Comparison of ENCODE assay signal across 8 cellular contexts in the genomic region with DNA sequence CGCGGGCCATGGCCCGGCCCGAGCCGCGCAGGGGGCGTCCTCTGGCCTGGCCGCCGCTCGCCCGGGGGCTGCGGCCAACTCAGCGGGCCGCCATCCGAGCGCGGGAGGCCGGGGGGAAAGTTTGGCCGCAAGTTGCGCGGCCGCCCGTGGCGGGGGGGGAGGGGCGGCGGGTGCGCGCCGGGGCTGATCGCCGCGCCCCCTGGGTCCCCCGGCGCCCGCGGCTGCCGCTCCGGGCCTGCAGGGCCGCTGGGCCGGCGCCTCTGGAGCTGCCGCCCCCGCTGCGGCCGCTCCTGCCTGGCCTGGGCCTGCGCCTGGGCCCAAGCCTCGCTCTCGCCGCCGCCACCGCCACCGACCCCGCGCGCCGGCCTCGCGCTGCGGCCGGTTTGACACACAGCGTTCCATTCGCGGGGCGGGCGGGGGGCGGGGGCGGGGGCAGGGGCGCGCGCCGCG. TPM values are rescaled to one million over a fixed set of nuclear protein-coding genes. Genes with fewer than 3 reads are reported as not detected.
DNase-seq lines count a peak whose midpoint lies in the region; ATAC-seq and TF ChIP-seq lines count a peak whose summit lies in the region.

NR2F6 (minus strand) TSS at position 385 of the 450 bp plus-strand sequence. CDS start 699 bp downstream, outside the sequence.

- H3K9me3 ChIP-seq in HCT116 (ENCODE audit: control insufficient read depth in 1 of 2, insufficient read depth in 1 of 2, low read depth in 1 of 2, low read length in 2 of 2): no peaks in the 10 kb centered on the region

- peaks cover 50 to 73% of the 10 kb centered on the region in 2 experiments for H3K4me1 ChIP-seq in HCT116 (ENCODE audit: control insufficient read depth in 1 of 2, insufficient read depth in 2 of 2, low read length in 2 of 2)

- ATAC-seq in HCT116: peak; percentile 4
- peak; percentile 23 to 25 for ATAC-seq in activated T-cell treated with anti-CD3 and anti-CD28 coated beads, Interleukin-2, amount 50 U/mL, for 72 hours (replicated peaks in 1 of 2)
- no peak for ATAC-seq in left cardiac atrium

- peaks cover 0 to under 1% of the 10 kb centered on the region in 2 experiments; a peak in 1 of 4 replicates for H3K36me3 ChIP-seq in HCT116 (ENCODE audit: control insufficient read depth in 1 of 2, insufficient read depth in 2 of 2, low read length in 2 of 2)

- no peaks in the 10 kb centered on the region for H3K27me3 ChIP-seq in HCT116 (ENCODE audit: insufficient read depth, low read length)

- peak within 1 kb of the TSS; percentile 99 for H3K4me2 ChIP-seq in HCT116 (ENCODE audit: low read length)

- TF ChIP-seq POLR2A in HCT116 (IDR thresholded peaks at IDR 0.05; ENCODE audit: borderline replicate concordance, extremely low read depth, insufficient read depth, insufficient read length): no peak

- H3K9me2 ChIP-seq in HCT116 (ENCODE audit: insufficient read depth): no peaks in the 10 kb centered on the region

- H3K36me3 Mint-ChIP-seq in activated T-cell treated with anti-CD3 and anti-CD28 coated beads, Interleukin-2, amount 50 U/mL, for 72 hours (ENCODE audit: insufficient read depth in 2 of 2): no peaks in the 10 kb centered on the region

- peaks cover 9% of the 10 kb centered on the region for H3K27me3 Mint-ChIP-seq in activated T-cell treated with anti-CD3 and anti-CD28 coated beads, Interleukin-2, amount 50 U/mL, for 72 hours (ENCODE audit: low read depth)

- H3K79me2 ChIP-seq in HCT116 (ENCODE audit: insufficient read depth, low read length): peaks cover 42% of the 10 kb centered on the region

- POLR2A ChIA-PET in HCT116 (lab: Charles Lee): no interaction called here

- peak within 1 kb of the TSS; percentile 90 to 93 for H3K4me3 Mint-ChIP-seq in activated T-cell treated with anti-CD3 and anti-CD28 coated beads, Interleukin-2, amount 50 U/mL, for 72 hours

- H4K20me1 ChIP-seq in HCT116 (ENCODE audit: insufficient read depth): no peaks in the 10 kb centered on the region

- intact Hi-C loops in HCT116 (cut with micrococcal nuclease) (no loop called here), left cardiac atrium (cut with DNase I) (no loop called here)

- TF ChIP-seq RAD21 in HCT116 (IDR thresholded peaks at IDR 0.05; ENCODE audit: low read depth): no peak

- peak within 1 kb of the TSS; percentile 86 for H3K9ac ChIP-seq in HCT116 (ENCODE audit: low read length)

- H3K4me1 Mint-ChIP-seq in activated T-cell treated with anti-CD3 and anti-CD28 coated beads, Interleukin-2, amount 50 U/mL, for 72 hours (ENCODE audit: low read depth): peaks cover 10% of the 10 kb centered on the region

- H2AFZ ChIP-seq in HCT116 (ENCODE audit: low read depth, low read length, poor library complexity, severe bottlenecking): no peak within 1 kb of the TSS

- BruUV-seq in HCT116 (replicated peaks; lab: Mats Ljungman, UMichigan): no TSS peak

- no peaks in the 10 kb centered on the region for H3K9me3 Mint-ChIP-seq in activated T-cell treated with anti-CD3 and anti-CD28 coated beads, Interleukin-2, amount 50 U/mL, for 72 hours

- DNase-seq in AG10803 (ENCODE audit: low read depth): no peak
- no peak for DNase-seq in HCT116 (ENCODE audit: low read depth, low spot score)
- DNase-seq in activated T-cell treated with anti-CD3 and anti-CD28 coated beads, Interleukin-2, amount 50 U/mL, for 72 hours: no peak
- no peak for DNase-seq in left cardiac atrium
- no peak for DNase-seq in retinal pigment epithelial cell (ENCODE audit: low read depth)
- DNase-seq in glomerular visceral epithelial cell (ENCODE audit: extremely low spot score): no peak
- no peak for DNase-seq in 8988T
- no peak for DNase-seq in DMS 273 treated with DMSO at 0.1 percent for 48 hours (lab: John Stamatoyannopoulos, UW)

- H3K27ac Mint-ChIP-seq in activated T-cell treated with anti-CD3 and anti-CD28 coated beads, Interleukin-2, amount 50 U/mL, for 72 hours: no peak within 1 kb of the TSS

- H3K27ac ChIP-seq in HCT116 (ENCODE audit: low read depth, low read length): peak within 1 kb of the TSS; percentile 91

- peak within 1 kb of the TSS; percentile 89 for H3K4me3 ChIP-seq in AG10803 (ENCODE audit: low read length)
- H3K4me3 ChIP-seq in HCT116 (replicated peaks in 1 of 2; ENCODE audit: low read depth in 1 of 2, low read length in 2 of 2): peak within 1 kb of the TSS; percentile 87 to 94
- peak within 1 kb of the TSS; percentile 65 for H3K4me3 ChIP-seq in retinal pigment epithelial cell (ENCODE audit: low read length)

- CTCF ChIA-PET in HCT116 (lab: Charles Lee): no interaction called here

- RAD21 ChIA-PET in HCT116 (lab: Charles Lee; ENCODE audit: low non-redundant PET in 1 of 2, low total read pairs in 2 of 2, uncharacterized antibody in 2 of 2, unreplicated experiment in 2 of 2): no interaction called here

- no peak for TF ChIP-seq CTCF in AG10803 (conservative IDR thresholded peaks at IDR 0.05; ENCODE audit: low read length)
- TF ChIP-seq CTCF in HCT116 (IDR thresholded peaks at IDR 0.05 in 2 of 3, conservative IDR thresholded peaks at IDR 0.05 in 1 of 3; ENCODE audit: borderline replicate concordance in 1 of 3, insufficient read depth in 1 of 3, low read depth in 2 of 3, low read length in 2 of 3): no peak
- no peak for TF ChIP-seq CTCF in retinal pigment epithelial cell (conservative IDR thresholded peaks at IDR 0.05; ENCODE audit: low read depth, low read length)

TF ChIP-seq in HCT116, 20 proteins besides CTCF, POLR2A, EP300 and RAD21:
- peak; percentile 64 for TF ChIP-seq ZFX (IDR thresholded peaks at IDR 0.05)
- no peak for TF ChIP-seq EGR1 (IDR thresholded peaks at IDR 0.05; ENCODE audit: low read depth)
- TF ChIP-seq POLR2AphosphoS5 (IDR thresholded peaks at IDR 0.05; ENCODE audit: low read depth, low read length): peak; percentile 59

RNA-seq across cellular contexts. Expression of gene NR2F6, which starts in this region (rescaled TPM):
- total RNA-seq in HCT116 (2021; ENCODE audit: unreplicated experiment) (88.0 TPM), left cardiac atrium (10 to 100 TPM; 40.5 to 49.9 TPM)
- polyA plus RNA-seq in HCT116 (2012): 57.6 and 61.3 TPM in 2 replicates
- total RNA-seq in activated T-cell treated with anti-CD3 and anti-CD28 coated beads, Interleukin-2, amount 50 U/mL, for 72 hours: 1 to 10 TPM; 4.7 to 6.4 TPM

Comparison
In these comparisons a context has a peak if more than half of its experiments do, and no peak if none do; other contexts are left out.
1. RNA of gene NR2F6 (total RNA-seq): 88.0 TPM in HCT116 (single experiment) and 40.5 to 49.9 TPM in left cardiac atrium; 4.7 to 6.4 TPM in activated T-cell treated with anti-CD3 and anti-CD28 coated beads, Interleukin-2, amount 50 U/mL, for 72 hours; every median in the first group is over 4 times any median in the second.
2. ATAC-seq: peak in HCT116 (single experiment) and activated T-cell treated with anti-CD3 and anti-CD28 coated beads, Interleukin-2, amount 50 U/mL, for 72 hours (2 of 2); none in left cardiac atrium (0 of 2).
3. Peak in every context shown above with its lines, with median percentiles within 50 percentile points of each other: H3K4me3 ChIP-seq.